ENCODE assay signal across 8 cellular contexts in genomic region chr22:46792061-46792796, GRCh38. TPM values are rescaled to one million over a fixed set of nuclear protein-coding genes. Genes with fewer than 3 reads are reported as not detected.
DNase-seq lines count a peak whose midpoint lies in the region; ATAC-seq, FAIRE-seq and TF ChIP-seq lines count a peak whose summit lies in the region.
"Had no signal": no experiment of that assay in that cellular context is flagged by ENCODE, and none has a peak within 500 bp of the region (broad histone marks: within the 10 kb centered on the region; RNA-seq: fewer than 3 reads in every experiment).

No MANE protein-coding gene starts in this region.

- intact Hi-C loops in endothelial cell of umbilical vein (cut with micrococcal nuclease): loop anchor here (1.0 to 10.0 kb wide), 3 partner anchors 30 to 1693 kb away; partner anchors contain the start of gene TBC1D22A

- H3K9ac ChIP-seq in DND-41 (ENCODE audit: low read depth, low read length): 0 out of 2 replicates have a peak overlapping the region, but pooled peaks have one; percentile 43
- peak overlapping the region; percentile 42 for H3K9ac ChIP-seq in endothelial cell of umbilical vein (replicated peaks; ENCODE audit: extremely low read depth, insufficient read depth, low read length)

- FAIRE-seq in endothelial cell of umbilical vein (lab: Jason Lieb, UNC): peak; percentile 96

- POLR2A ChIA-PET in endothelial cell of umbilical vein (lab: Charles Lee) (interaction anchor here (1.1 kb wide), 1 partner anchor 30 kb away, joined by 5 read pairs; the partner anchor contains the start of gene TBC1D22A), GM10248 (lab: Yijun Ruan, JAX) (no interaction called here)

- H3K9me3 ChIP-seq in DND-41 (ENCODE audit: insufficient read depth, low read length, severe bottlenecking): no peaks in the 10 kb centered on the region
- H3K9me3 ChIP-seq in T-helper 17 cell (ENCODE audit: control insufficient read depth, low read length, poor library complexity, severe bottlenecking): no peaks in the 10 kb centered on the region
- H3K9me3 ChIP-seq in endothelial cell of umbilical vein (replicated peaks; ENCODE audit: control insufficient read depth, insufficient read depth, low read length): no peaks in the 10 kb centered on the region

- H3K27me3 ChIP-seq in DND-41 (ENCODE audit: insufficient read depth, low read length, poor library complexity) (no peaks in the 10 kb centered on the region), endothelial cell of umbilical vein (ENCODE audit: control insufficient read depth in 2 of 2, insufficient read depth in 2 of 2, low read length in 2 of 2) (no peaks in the 10 kb centered on the region)

- H3K4me1 ChIP-seq in DND-41 (ENCODE audit: insufficient read depth, low read length): peaks cover 30% of the 10 kb centered on the region
- peaks cover 25% of the 10 kb centered on the region for H3K4me1 ChIP-seq in endothelial cell of umbilical vein (ENCODE audit: control insufficient read depth, extremely low read depth, insufficient read depth, low read length)

- H3K27me3 Mint-ChIP-seq in T-helper 17 cell: no peaks in the 10 kb centered on the region

- dilution Hi-C loops in endothelial cell of umbilical vein (cut with MboI; ENCODE audit: extremely low pct_ligation_motif_present, low sequenced_read_pairs): no loop called here

- H4K20me1 ChIP-seq in DND-41 (ENCODE audit: insufficient read depth, low read length) (peaks cover 6% of the 10 kb centered on the region; the same call in 1 of the 2 replicates), endothelial cell of umbilical vein (replicated peaks; ENCODE audit: control insufficient read depth, extremely low read depth, insufficient read depth, low read length) (no peaks in the 10 kb centered on the region)

- peaks cover 26% of the 10 kb centered on the region for H3K4me1 Mint-ChIP-seq in T-helper 17 cell

- ATAC-seq in DND-41 (ENCODE audit: insufficient read depth, low read depth) (no peak), T-helper 17 cell (no peak), GM19328 (IDR thresholded peaks at IDR 0.05; ENCODE audit: unreplicated experiment) (no peak)

- peak overlapping the region; percentile 98 for H3K27ac Mint-ChIP-seq in T-helper 17 cell

- H2AFZ ChIP-seq in DND-41 (ENCODE audit: low read depth, low read length): no peak overlapping the region
- H2AFZ ChIP-seq in endothelial cell of umbilical vein (ENCODE audit: low read depth, low read length): peak overlapping the region; percentile 76

- TF ChIP-seq CTCF in DND-41 (IDR thresholded peaks at IDR 0.05; ENCODE audit: borderline replicate concordance, extremely low read depth, low read length, poor library complexity, severe bottlenecking) (no peak), endothelial cell of umbilical vein (IDR thresholded peaks at IDR 0.05; ENCODE audit: extremely low read depth in 1 of 2, insufficient read depth in 1 of 2, low read depth in 1 of 2, low read length in 2 of 2) (no peak), GM10248 (IDR thresholded peaks at IDR 0.05; ENCODE audit: control extremely low read depth, extremely low read depth, low read depth, missing control alignments) (no peak)

- H3K27ac ChIP-seq in DND-41 (ENCODE audit: low read length) (peak overlapping the region; percentile 83), endothelial cell of umbilical vein (ENCODE audit: insufficient read depth, low read depth, low read length) (peak overlapping the region; percentile 76)

- H3K4me3 Mint-ChIP-seq in T-helper 17 cell: peak overlapping the region; percentile 19

- H3K36me3 ChIP-seq in DND-41 (ENCODE audit: insufficient read depth, low read length): peaks cover 46% of the 10 kb centered on the region
- H3K36me3 ChIP-seq in endothelial cell of umbilical vein (ENCODE audit: control insufficient read depth in 2 of 2, extremely low read depth in 1 of 2, insufficient read depth in 2 of 2, low read length in 2 of 2): peaks cover 0 to 16% of the 10 kb centered on the region in 2 experiments

- peak; percentile 21 for TF ChIP-seq POLR2A in endothelial cell of umbilical vein (IDR thresholded peaks at IDR 0.05; ENCODE audit: low read depth, low read length)

- H3K79me2 ChIP-seq in DND-41 (ENCODE audit: insufficient read depth, low read length): peaks cover 64% of the 10 kb centered on the region
- H3K79me2 ChIP-seq in endothelial cell of umbilical vein (ENCODE audit: control insufficient read depth, insufficient read depth, low read length): peaks cover 5% of the 10 kb centered on the region

- no peak overlapping the region; the same call in 1 of the 2 replicates for H3K4me2 ChIP-seq in DND-41 (ENCODE audit: insufficient read depth, low read length)
- peak overlapping the region; percentile 61 for H3K4me2 ChIP-seq in endothelial cell of umbilical vein (ENCODE audit: insufficient read depth, low read length)

- H3K4me3 ChIP-seq in DND-41 (ENCODE audit: low read depth in 1 of 2, low read length in 2 of 2) (no peak overlapping the region), endothelial cell of umbilical vein (replicated peaks in 1 of 3; ENCODE audit: insufficient read depth in 1 of 3, low read depth in 1 of 3, low read length in 3 of 3) (no peak overlapping the region)

- CTCF ChIA-PET in endothelial cell of umbilical vein (lab: Charles Lee): interaction anchor here (1.7 to 5.1 kb wide), 4 partner anchors 10 to 33 kb away, joined by 4 to 36 read pairs (median 10); partner anchors contain the start of gene TBC1D22A
- CTCF ChIA-PET in GM10248 (lab: Yijun Ruan, JAX): interaction anchor here (1.1 to 3.5 kb wide), 5 partner anchors 11 to 34 kb away, joined by 5 to 32 read pairs (median 7); no protein-coding TSS in a partner anchor

- BruUV-seq in endothelial cell of umbilical vein (replicated peaks; lab: Mats Ljungman, UMichigan): no TSS peak

- no peaks in the 10 kb centered on the region for H3K9me1 ChIP-seq in endothelial cell of umbilical vein (replicated peaks; ENCODE audit: control insufficient read depth, extremely low read depth, insufficient read depth, low read length)

- no peaks in the 10 kb centered on the region for H3K36me3 Mint-ChIP-seq in T-helper 17 cell (ENCODE audit: low read depth)

- DNase-seq in DND-41 (no peak), T-helper 17 cell (no peak), endothelial cell of umbilical vein (ENCODE audit: low read depth, low spot score) (peak; percentile 78), pulmonary artery endothelial cell (ENCODE audit: low read depth, low spot score) (peak; percentile 68), GM10248 (ENCODE audit: extremely low spot score) (no peak)
- DNase-seq in stimulated activated naive CD4-positive, alpha-beta T cell treated with Interleukin-2 at 50 U/mL for 16 hours (lab: John Stamatoyannopoulos, UW): no peak
- DNase-seq: NCI-H524 treated with DMSO at 0.1 percent for 48 hours had no signal

TF ChIP-seq in endothelial cell of umbilical vein, 7 proteins besides CTCF, POLR2A, EP300 and RAD21:
- TF ChIP-seq GATA2 (IDR thresholded peaks at IDR 0.05; ENCODE audit: insufficient read depth, insufficient read length, low read depth, low read length) (no peak), JUN (IDR thresholded peaks at IDR 0.05; ENCODE audit: borderline replicate concordance, insufficient read depth, insufficient read length, low read depth) (no peak), EZH2 (IDR thresholded peaks at IDR 0.05; ENCODE audit: borderline replicate concordance, low read depth, low read length, severe bottlenecking) (no peak), POLR2AphosphoS5 (IDR thresholded peaks at IDR 0.05; ENCODE audit: insufficient read depth, low read depth, low read length) (peak; percentile 58), MYC (IDR thresholded peaks at IDR 0.05; ENCODE audit: low read depth, low read length) (peak; percentile 60), FOS (IDR thresholded peaks at IDR 0.05; ENCODE audit: borderline replicate concordance, insufficient read depth, low read length) (no peak), MAX (IDR thresholded peaks at IDR 0.05; ENCODE audit: insufficient read depth, insufficient read length) (peak; percentile 73)

RNA-seq across cellular contexts. Expression of gene TBC1D22A, which starts 29.8 kb away (rescaled TPM):
- total RNA-seq in T-helper 17 cell: 10 to 100 TPM; 42.1 to 43.8 TPM
- 32.4 and 32.9 TPM in 2 replicates for total RNA-seq in endothelial cell of umbilical vein
- 23.2 and 26.1 TPM in 2 replicates for polyA plus RNA-seq in endothelial cell of umbilical vein
- polyA plus RNA-seq in endothelial cell of umbilical vein (2011; cell fraction: cytosol; rRNA removed): 21.4 and 21.7 TPM in 2 replicates
- 18.9 and 19.7 TPM in 2 replicates for polyA plus RNA-seq in endothelial cell of umbilical vein (2011; cell fraction: nucleus; rRNA removed)
- polyA plus RNA-seq in endothelial cell of umbilical vein (2012): 19.8 and 23.4 TPM in 2 replicates
- polyA minus RNA-seq in endothelial cell of umbilical vein: 25.6 and 29.5 TPM in 2 replicates
- 7.7 TPM for polyA minus RNA-seq in endothelial cell of umbilical vein (2011; cell fraction: cytosol; rRNA and poly(A)+ RNA removed)
- polyA minus RNA-seq in endothelial cell of umbilical vein (2011; cell fraction: nucleus; rRNA and poly(A)+ RNA removed): 24.2 and 29.1 TPM in 2 replicates
- 16.0 and 17.4 TPM in 2 replicates for total RNA-seq in pulmonary artery endothelial cell

RNA-seq across cellular contexts. Expression of gene CERK, which starts 54.2 kb away (rescaled TPM):
- total RNA-seq in T-helper 17 cell: 100 to 1,000 TPM; 164 to 174 TPM
- total RNA-seq in endothelial cell of umbilical vein: 88.0 and 104 TPM in 2 replicates
- polyA plus RNA-seq in endothelial cell of umbilical vein: 44.1 and 61.1 TPM in 2 replicates
- polyA plus RNA-seq in endothelial cell of umbilical vein (2011; cell fraction: cytosol; rRNA removed): 50.7 and 54.4 TPM in 2 replicates
- polyA plus RNA-seq in endothelial cell of umbilical vein (2011; cell fraction: nucleus; rRNA removed): 68.9 and 69.2 TPM in 2 replicates
- polyA plus RNA-seq in endothelial cell of umbilical vein (2012): 59.7 and 68.3 TPM in 2 replicates
- polyA minus RNA-seq in endothelial cell of umbilical vein: 115 and 119 TPM in 2 replicates
- 11.3 TPM for polyA minus RNA-seq in endothelial cell of umbilical vein (2011; cell fraction: cytosol; rRNA and poly(A)+ RNA removed)
- 51.1 and 53.1 TPM in 2 replicates for polyA minus RNA-seq in endothelial cell of umbilical vein (2011; cell fraction: nucleus; rRNA and poly(A)+ RNA removed)
- 101 and 103 TPM in 2 replicates for total RNA-seq in pulmonary artery endothelial cell

Comparison
In these comparisons a context has a peak if more than half of its experiments do, and no peak if none do; other contexts are left out.
1. DNase-seq: peak in endothelial cell of umbilical vein (single experiment) and pulmonary artery endothelial cell (single experiment); none in DND-41 (single experiment), T-helper 17 cell (0 of 3), GM10248 (single experiment) and stimulated activated naive CD4-positive, alpha-beta T cell treated with Interleukin-2 at 50 U/mL for 16 hours (single experiment).